In genomic region chr3:128427872-128428822, GRCh38 we compare ENCODE assay signal across 2 cellular contexts.
TF ChIP-seq lines count a peak whose summit lies in the region.

No MANE protein-coding gene starts in this region.

TF ChIP-seq in SK-N-SH, 30 proteins besides CTCF, POLR2A, EP300 and RAD21 (continued from another document):
- TF ChIP-seq, protein P1, sequence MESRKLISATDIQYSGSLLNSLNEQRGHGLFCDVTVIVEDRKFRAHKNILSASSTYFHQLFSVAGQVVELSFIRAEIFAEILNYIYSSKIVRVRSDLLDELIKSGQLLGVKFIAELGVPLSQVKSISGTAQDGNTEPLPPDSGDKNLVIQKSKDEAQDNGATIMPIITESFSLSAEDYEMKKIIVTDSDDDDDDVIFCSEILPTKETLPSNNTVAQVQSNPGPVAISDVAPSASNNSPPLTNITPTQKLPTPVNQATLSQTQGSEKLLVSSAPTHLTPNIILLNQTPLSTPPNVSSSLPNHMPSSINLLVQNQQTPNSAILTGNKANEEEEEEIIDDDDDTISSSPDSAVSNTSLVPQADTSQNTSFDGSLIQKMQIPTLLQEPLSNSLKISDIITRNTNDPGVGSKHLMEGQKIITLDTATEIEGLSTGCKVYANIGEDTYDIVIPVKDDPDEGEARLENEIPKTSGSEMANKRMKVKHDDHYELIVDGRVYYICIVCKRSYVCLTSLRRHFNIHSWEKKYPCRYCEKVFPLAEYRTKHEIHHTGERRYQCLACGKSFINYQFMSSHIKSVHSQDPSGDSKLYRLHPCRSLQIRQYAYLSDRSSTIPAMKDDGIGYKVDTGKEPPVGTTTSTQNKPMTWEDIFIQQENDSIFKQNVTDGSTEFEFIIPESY (IDR thresholded peaks at IDR 0.05; ENCODE audit: borderline replicate concordance, low read depth) = no peak
- TF ChIP-seq RFX5 (IDR thresholded peaks at IDR 0.05; ENCODE audit: low read length) (no peak), TAF1 (IDR thresholded peaks at IDR 0.05; ENCODE audit: borderline replicate concordance, low read depth, low read length) (no peak), NRF1 (IDR thresholded peaks at IDR 0.05; ENCODE audit: low read depth, low read length) (no peak)

TF ChIP-seq in SK-N-SH treated with all-trans-retinoic acid at 6 μM for 48 hours, 23 proteins besides CTCF, POLR2A, EP300 and RAD21 (continued from another document):
- TF ChIP-seq, protein P2, sequence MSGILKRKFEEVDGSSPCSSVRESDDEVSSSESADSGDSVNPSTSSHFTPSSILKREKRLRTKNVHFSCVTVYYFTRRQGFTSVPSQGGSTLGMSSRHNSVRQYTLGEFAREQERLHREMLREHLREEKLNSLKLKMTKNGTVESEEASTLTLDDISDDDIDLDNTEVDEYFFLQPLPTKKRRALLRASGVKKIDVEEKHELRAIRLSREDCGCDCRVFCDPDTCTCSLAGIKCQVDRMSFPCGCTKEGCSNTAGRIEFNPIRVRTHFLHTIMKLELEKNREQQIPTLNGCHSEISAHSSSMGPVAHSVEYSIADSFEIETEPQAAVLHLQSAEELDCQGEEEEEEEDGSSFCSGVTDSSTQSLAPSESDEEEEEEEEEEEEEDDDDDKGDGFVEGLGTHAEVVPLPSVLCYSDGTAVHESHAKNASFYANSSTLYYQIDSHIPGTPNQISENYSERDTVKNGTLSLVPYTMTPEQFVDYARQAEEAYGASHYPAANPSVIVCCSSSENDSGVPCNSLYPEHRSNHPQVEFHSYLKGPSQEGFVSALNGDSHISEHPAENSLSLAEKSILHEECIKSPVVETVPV (CRISPR knock-in tag; IDR thresholded peaks at IDR 0.05) = no peak
TF ChIP-seq in SK-N-SH treated with all-trans-retinoic acid at 6 μM for 48 hours: peak in this region for 0.
